ENCODE assay signal across 26 cellular contexts in the genomic region with DNA sequence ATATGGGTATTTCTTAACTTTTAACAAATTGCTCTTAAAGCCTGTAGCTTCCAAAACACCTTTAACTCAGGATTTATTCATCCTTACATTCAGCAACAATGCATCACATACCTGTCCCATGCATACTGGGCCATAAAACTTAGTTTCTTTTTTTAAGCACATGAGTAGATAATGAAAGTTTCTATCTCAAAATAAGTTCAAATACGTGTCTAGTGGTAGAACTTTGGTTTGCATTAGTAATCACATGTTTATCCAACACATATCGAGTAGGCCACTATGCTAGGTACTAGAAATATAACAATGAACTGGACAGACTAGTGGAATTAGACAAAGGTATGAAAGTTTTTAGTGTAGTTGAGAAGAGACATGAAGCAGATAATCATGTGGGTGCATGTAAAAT.
DNase-seq lines count a peak whose midpoint lies in the region; ATAC-seq and TF ChIP-seq lines count a peak whose summit lies in the region.
"Had no signal": no experiment of that assay in that cellular context is flagged by ENCODE, and none has a peak within 500 bp of the region (broad histone marks: within the 10 kb centered on the region; RNA-seq: fewer than 3 reads in every experiment).

No MANE protein-coding gene starts in this region.

- no peaks in the 10 kb centered on the region for H3K27me3 ChIP-seq in transverse colon

- H3K9me3 Mint-ChIP-seq in activated naive CD4-positive, alpha-beta T cell treated with anti-CD3 and anti-CD28 coated beads, Interleukin-2, amount 50 U/mL, for 72 hours = no peaks in the 10 kb centered on the region
- no peaks in the 10 kb centered on the region for H3K9me3 Mint-ChIP-seq in activated T-helper 17 cell treated with anti-CD3 and anti-CD28 coated beads, Interleukin-2, amount 50 U/mL, for 72 hours
- no peaks in the 10 kb centered on the region for H3K9me3 Mint-ChIP-seq in mesothelial cell of epicardium
- H3K9me3 Mint-ChIP-seq: activated CD4-positive, alpha-beta memory T cell treated with anti-CD3 and anti-CD28 coated beads, Interleukin-2, amount 10 ng/mL, durations not matched to agents 7 days and 5 days; CD4-positive, alpha-beta T cell; immature natural killer cell; nephron; T-helper 2 cell treated with Interferon-gamma antibody and Interleukin-4, amounts not matched to agents 5 μg/mL and 100 μg/mL, for 36 hours had no signal

- H3K4me3 Mint-ChIP-seq in activated T-helper 17 cell treated with anti-CD3 and anti-CD28 coated beads, Interleukin-2, amount 50 U/mL, for 72 hours = no peak overlapping the region
- H3K4me3 Mint-ChIP-seq in mesothelial cell of epicardium = no peak overlapping the region
- H3K4me3 Mint-ChIP-seq: activated CD4-positive, alpha-beta memory T cell treated with anti-CD3 and anti-CD28 coated beads, Interleukin-2, amount 10 ng/mL, durations not matched to agents 7 days and 5 days; CD4-positive, alpha-beta T cell; immature natural killer cell; nephron; stimulated activated naive B cell treated with anti-CD40 and anti-IgM and Interleukin-4, amounts not matched to agents 10 μg/mL and 1 μg/mL and 100 μg/mL, for 72 hours; T-helper 2 cell treated with Interferon-gamma antibody and Interleukin-4, amounts not matched to agents 5 μg/mL and 100 μg/mL, for 36 hours had no signal

- H3K36me3 ChIP-seq in transverse colon = no peaks in the 10 kb centered on the region
- H3K36me3 ChIP-seq: ovary had no signal

- TF ChIP-seq EP300 in transverse colon (IDR thresholded peaks at IDR 0.05; ENCODE audit: low read depth) = no peak

- H3K9me3 ChIP-seq in transverse colon = no peaks in the 10 kb centered on the region
- H3K9me3 ChIP-seq: mucosa of descending colon, ovary had no signal

- peaks cover 28% of the 10 kb centered on the region for H3K4me1 Mint-ChIP-seq in activated T-helper 17 cell treated with anti-CD3 and anti-CD28 coated beads, Interleukin-2, amount 50 U/mL, for 72 hours
- H3K4me1 Mint-ChIP-seq in mesothelial cell of epicardium = no peaks in the 10 kb centered on the region
- H3K4me1 Mint-ChIP-seq: nephron had no signal

- no peak for TF ChIP-seq POLR2A in transverse colon (IDR thresholded peaks at IDR 0.05)

- intact Hi-C loops in transverse colon (cut with DNase I; ENCODE audit: low total_unique reads) = no loop called here

- H3K27ac ChIP-seq in transverse colon = no peak overlapping the region
- no peak overlapping the region for H3K27ac ChIP-seq in substantia nigra (ENCODE audit: low read depth, low read length, poor library complexity, severe bottlenecking)
- H3K27ac ChIP-seq: coronary artery, ovary had no signal

- no peak for DNase-seq in activated naive CD4-positive, alpha-beta T cell treated with anti-CD3 and anti-CD28 coated beads, Interleukin-2, amount 50 U/mL, for 72 hours (ENCODE audit: low spot score in 2 of 2)
- DNase-seq in activated naive CD4-positive, alpha-beta T cell treated with anti-CD3 and anti-CD28 coated beads, Interleukin-2, amount 50 U/mL, for 16 hours = no peak
- DNase-seq in transverse colon (no peak), mesothelial cell of epicardium (ENCODE audit: low spot score in 2 of 2, unreplicated experiment in 2 of 2) (no peak), substantia nigra (lab: John Stamatoyannopoulos, UW) (no peak)
- DNase-seq: activated CD4-positive, alpha-beta memory T cell treated with anti-CD3 and anti-CD28 coated beads, Interleukin-2, amount 10 ng/mL, durations not matched to agents 7 days and 5 days; activated effector memory CD4-positive, alpha-beta T cell treated with anti-CD3 and anti-CD28 coated beads, Interleukin-2, amount 50 U/mL, for 16 hours; CD4-positive, alpha-beta T cell; effector memory CD4-positive, alpha-beta T cell; immature natural killer cell; left cardiac atrium; mucosa of descending colon; NCI-H1048; NCI-H1694; NCI-H446; NCI-H774; ovary; SIG-M5; stimulated activated naive B cell treated with anti-CD40 and anti-IgM and Interleukin-4, amounts not matched to agents 10 μg/mL and 1 μg/mL and 100 μg/mL, for 72 hours had no signal

- peaks cover 31 to 33% of the 10 kb centered on the region in 2 donors for H3K36me3 Mint-ChIP-seq in activated naive CD4-positive, alpha-beta T cell treated with anti-CD3 and anti-CD28 coated beads, Interleukin-2, amount 50 U/mL, for 72 hours
- peaks cover 99% of the 10 kb centered on the region for H3K36me3 Mint-ChIP-seq in activated T-helper 17 cell treated with anti-CD3 and anti-CD28 coated beads, Interleukin-2, amount 50 U/mL, for 72 hours (ENCODE audit: low read depth)
- no peaks in the 10 kb centered on the region for H3K36me3 Mint-ChIP-seq in mesothelial cell of epicardium

- TF ChIP-seq CTCF in transverse colon (IDR thresholded peaks at IDR 0.05) (no peak), mesothelial cell of epicardium (IDR thresholded peaks at IDR 0.05; ENCODE audit: unreplicated experiment) (no peak)

- H3K27me3 Mint-ChIP-seq in activated T-helper 17 cell treated with anti-CD3 and anti-CD28 coated beads, Interleukin-2, amount 50 U/mL, for 72 hours = no peaks in the 10 kb centered on the region
- H3K27me3 Mint-ChIP-seq in mesothelial cell of epicardium (ENCODE audit: low read depth) = peaks cover 44% of the 10 kb centered on the region
- H3K27me3 Mint-ChIP-seq: activated CD4-positive, alpha-beta memory T cell treated with anti-CD3 and anti-CD28 coated beads, Interleukin-2, amount 10 ng/mL, durations not matched to agents 7 days and 5 days; CD4-positive, alpha-beta T cell; stimulated activated naive B cell treated with anti-CD40 and anti-IgM and Interleukin-4, amounts not matched to agents 10 μg/mL and 1 μg/mL and 100 μg/mL, for 72 hours had no signal

- H3K4me1 ChIP-seq in transverse colon = no peaks in the 10 kb centered on the region

- no peak for ATAC-seq in activated naive CD4-positive, alpha-beta T cell treated with anti-CD3 and anti-CD28 coated beads, Interleukin-2, amount 50 U/mL, for 72 hours
- ATAC-seq in HG02610 (IDR thresholded peaks at IDR 0.05; ENCODE audit: unreplicated experiment) (peak; percentile 71), HG02798 (IDR thresholded peaks at IDR 0.05; ENCODE audit: poor library complexity, unreplicated experiment) (no peak)
- no peak for ATAC-seq in activated T-helper 17 cell treated with anti-CD3 and anti-CD28 coated beads, Interleukin-2, amount 50 U/mL, for 72 hours (replicated peaks)
- ATAC-seq: left cardiac atrium; mucosa of descending colon; stimulated activated naive B cell treated with anti-CD40 and anti-IgM and Interleukin-4, amounts not matched to agents 10 μg/mL and 1 μg/mL and 100 μg/mL, for 72 hours had no signal

- 78 to 82% methylated on average over 2 of the region's 2 CpGs for WGBS in transverse colon (ENCODE audit: low coverage in 1 of 2), 2 donors

- no peak overlapping the region for H3K4me3 ChIP-seq in transverse colon
- H3K4me3 ChIP-seq: coronary artery, lung, mucosa of descending colon, ovary had no signal

- in situ Hi-C loops in transverse colon (cut with MboI; ENCODE audit: low pct_ligation_motif_present in 1 of 4, low pct_unique_long_range_greater_than_20kb in 1 of 4, low sequenced_read_pairs in 3 of 4) = no loop called here

- peak overlapping the region; percentile 60 to 73 for H3K27ac Mint-ChIP-seq in activated naive CD4-positive, alpha-beta T cell treated with anti-CD3 and anti-CD28 coated beads, Interleukin-2, amount 50 U/mL, for 72 hours
- peak overlapping the region; percentile 47 for H3K27ac Mint-ChIP-seq in activated T-helper 17 cell treated with anti-CD3 and anti-CD28 coated beads, Interleukin-2, amount 50 U/mL, for 72 hours
- no peak overlapping the region for H3K27ac Mint-ChIP-seq in mesothelial cell of epicardium
- H3K27ac Mint-ChIP-seq: activated CD4-positive, alpha-beta memory T cell treated with anti-CD3 and anti-CD28 coated beads, Interleukin-2, amount 10 ng/mL, durations not matched to agents 7 days and 5 days; CD4-positive, alpha-beta T cell; nephron; T-helper 2 cell treated with Interferon-gamma antibody and Interleukin-4, amounts not matched to agents 5 μg/mL and 100 μg/mL, for 36 hours had no signal
